In genomic region chr1:152440635-152441471, GRCh38 we compare ENCODE assay signal across 9 cellular contexts. TPM values are rescaled to one million over a fixed set of nuclear protein-coding genes. Genes with fewer than 3 reads are reported as not detected.
DNase-seq lines count a peak whose midpoint lies in the region; ATAC-seq and TF ChIP-seq lines count a peak whose summit lies in the region.
"Had no signal": no experiment of that assay in that cellular context is flagged by ENCODE, and none has a peak within 500 bp of the region (broad histone marks: within the 10 kb centered on the region; RNA-seq: fewer than 3 reads in every experiment).

No MANE protein-coding gene starts in this region.

- peak overlapping the region in 2 of 8 donors; percentile 39 to 79 for H3K27ac Mint-ChIP-seq in CD8-positive, alpha-beta memory T cell
- H3K27ac Mint-ChIP-seq in nephron progenitor cell, result no peak overlapping the region
- H3K27ac Mint-ChIP-seq in stimulated activated naive CD8-positive, alpha-beta T cell treated with anti-CD3 and anti-CD28 coated beads, Interleukin-15, amount 100 ng/mL, for 72 hours, result no peak overlapping the region

- no peak overlapping the region for H3K27ac ChIP-seq in CD8-positive, alpha-beta memory T cell (ENCODE audit: low read depth, low read length)

- H3K9me3 Mint-ChIP-seq in CD8-positive, alpha-beta memory T cell, result no peaks in the 10 kb centered on the region
- peaks cover 96% of the 10 kb centered on the region for H3K9me3 Mint-ChIP-seq in nephron progenitor cell
- no peaks in the 10 kb centered on the region for H3K9me3 Mint-ChIP-seq in stimulated activated naive CD8-positive, alpha-beta T cell treated with anti-CD3 and anti-CD28 coated beads, Interleukin-15, amount 100 ng/mL, for 72 hours

- H3K4me1 ChIP-seq in CD8-positive, alpha-beta memory T cell (ENCODE audit: insufficient read depth, low read length), result no peaks in the 10 kb centered on the region

- peaks cover 3 to 6% (median 4%) of the 10 kb centered on the region in 3 donors for H3K4me1 Mint-ChIP-seq in CD8-positive, alpha-beta memory T cell
- no peaks in the 10 kb centered on the region for H3K4me1 Mint-ChIP-seq in nephron progenitor cell
- no peaks in the 10 kb centered on the region for H3K4me1 Mint-ChIP-seq in stimulated activated naive CD8-positive, alpha-beta T cell treated with anti-CD3 and anti-CD28 coated beads, Interleukin-15, amount 100 ng/mL, for 72 hours

- POLR2A ChIA-PET in CD8-positive, alpha-beta memory T cell (lab: Charles Lee), result no interaction called here

- no peaks in the 10 kb centered on the region for H3K36me3 ChIP-seq in CD8-positive, alpha-beta memory T cell (ENCODE audit: insufficient read depth, low read length)

- peak; percentile 40 to 80 (median 52) for DNase-seq in CD8-positive, alpha-beta memory T cell
- peak; percentile 72 for DNase-seq in NOMO-1 treated with DMSO at 0.1 percent for 48 hours (lab: John Stamatoyannopoulos, UW; ENCODE audit: unreplicated experiment)
- DNase-seq in activated CD8-positive, alpha-beta memory T cell treated with anti-CD3 and anti-CD28 coated beads for 48 hours (ENCODE audit: low read depth in 2 of 3, low spot score in 2 of 3), result peak; percentile 12 to 41 (median 23)
- DNase-seq in epithelial cell of proximal tubule (ENCODE audit: low read depth), result peak; percentile 13
- peak; percentile 6 for DNase-seq in nephron progenitor cell
- DNase-seq in stimulated activated naive CD8-positive, alpha-beta T cell treated with anti-CD3 and anti-CD28 coated beads, Interleukin-15, amount 100 ng/mL, for 72 hours, result peak; percentile 67 to 73

- H3K36me3 Mint-ChIP-seq in CD8-positive, alpha-beta memory T cell, result no peaks in the 10 kb centered on the region
- no peaks in the 10 kb centered on the region for H3K36me3 Mint-ChIP-seq in nephron progenitor cell (ENCODE audit: low read depth)

- peak; percentile 97 for ATAC-seq in GM19351 (IDR thresholded peaks at IDR 0.05; ENCODE audit: unreplicated experiment)
- peak; percentile 87 for ATAC-seq in HG03457 (IDR thresholded peaks at IDR 0.05; ENCODE audit: unreplicated experiment)
- ATAC-seq in stimulated activated naive CD8-positive, alpha-beta T cell treated with anti-CD3 and anti-CD28 coated beads, Interleukin-15, amount 100 ng/mL, for 72 hours, result peak; percentile 94

- H3K4me3 Mint-ChIP-seq in CD8-positive, alpha-beta memory T cell, result no peak overlapping the region
- no peak overlapping the region for H3K4me3 Mint-ChIP-seq in nephron progenitor cell
- no peak overlapping the region for H3K4me3 Mint-ChIP-seq in stimulated activated naive CD8-positive, alpha-beta T cell treated with anti-CD3 and anti-CD28 coated beads, Interleukin-15, amount 100 ng/mL, for 72 hours

- no peaks in the 10 kb centered on the region for H3K9me3 ChIP-seq in CD8-positive, alpha-beta memory T cell (ENCODE audit: low read length)

- CTCF ChIA-PET in CD8-positive, alpha-beta memory T cell (lab: Charles Lee), result interaction anchor here (0.6 to 2.9 kb wide), 20 partner anchors 9 to 392 kb away, joined by 3 to 29 read pairs (median 4); no protein-coding TSS in a partner anchor

- H3K4me3 ChIP-seq in CD8-positive, alpha-beta memory T cell (ENCODE audit: low read length), result no peak overlapping the region
- no peak overlapping the region for H3K4me3 ChIP-seq in epithelial cell of proximal tubule (ENCODE audit: low read depth, low read length)

- H3K27me3 Mint-ChIP-seq in CD8-positive, alpha-beta memory T cell, result peaks cover 10 to 32% of the 10 kb centered on the region in 2 donors
- H3K27me3 Mint-ChIP-seq in nephron progenitor cell (ENCODE audit: low read depth, poor library complexity), result peaks cover 2% of the 10 kb centered on the region
- peaks cover 34% of the 10 kb centered on the region for H3K27me3 Mint-ChIP-seq in stimulated activated naive CD8-positive, alpha-beta T cell treated with anti-CD3 and anti-CD28 coated beads, Interleukin-15, amount 100 ng/mL, for 72 hours

- H3K27me3 ChIP-seq in CD8-positive, alpha-beta memory T cell (ENCODE audit: insufficient read depth, low read length, poor library complexity, severe bottlenecking), result no peaks in the 10 kb centered on the region

- TF ChIP-seq CTCF in epithelial cell of proximal tubule (conservative IDR thresholded peaks at IDR 0.05; ENCODE audit: low read depth, low read length) (peak; percentile 94), nephron progenitor cell (IDR thresholded peaks at IDR 0.05) (no peak)

RNA-seq across cellular contexts. Expression of gene CRNN, which starts 26.8 kb away (rescaled TPM):
- not detected for total RNA-seq in CD8-positive, alpha-beta memory T cell
- polyA plus RNA-seq in CD8-positive, alpha-beta memory T cell, result not detected
- not detected in 2 replicates for total RNA-seq in epithelial cell of proximal tubule
- total RNA-seq: T-helper 1 cell treated with Interleukin-12 subunit alpha and Interleukin-12 subunit beta and Interleukin-4 antibody, amounts not matched to agents 30 ng/mL and 1 ng/mL, for 36 hours had no signal

Comparison
In these comparisons a context has a peak if more than half of its experiments do, and no peak if none do; other contexts are left out.
1. DNase-seq: peak in every context shown above with its lines; median percentile 72 in NOMO-1 treated with DMSO at 0.1 percent for 48 hours; 70 in stimulated activated naive CD8-positive, alpha-beta T cell treated with anti-CD3 and anti-CD28 coated beads, Interleukin-15, amount 100 ng/mL, for 72 hours; 52 in CD8-positive, alpha-beta memory T cell; 23 in activated CD8-positive, alpha-beta memory T cell treated with anti-CD3 and anti-CD28 coated beads for 48 hours; 13 in epithelial cell of proximal tubule; 6 in nephron progenitor cell.